Comparison of ENCODE assay signal across 25 cellular contexts in the genomic region with DNA sequence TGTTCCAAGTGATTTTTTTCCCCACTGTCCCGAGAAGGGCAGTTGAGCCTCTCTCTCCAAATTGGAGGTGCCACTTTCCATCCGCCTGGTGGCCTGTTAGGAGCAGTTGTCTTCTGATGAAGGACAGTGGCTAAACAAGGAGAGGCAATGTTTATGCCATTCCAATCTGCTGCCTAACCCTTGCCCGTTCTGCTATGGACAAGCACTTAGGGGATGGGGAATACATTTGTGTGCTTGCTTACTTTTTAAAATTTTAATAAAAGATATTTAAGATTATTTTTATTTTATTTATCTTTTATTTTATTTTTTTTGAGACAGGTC. TPM values are rescaled to one million over a fixed set of nuclear protein-coding genes. Genes with fewer than 3 reads are reported as not detected.
DNase-seq lines count a peak whose midpoint lies in the region; ATAC-seq, FAIRE-seq and TF ChIP-seq lines count a peak whose summit lies in the region.
"Had no signal": no experiment of that assay in that cellular context is flagged by ENCODE, and none has a peak within 500 bp of the region (broad histone marks: within the 10 kb centered on the region; RNA-seq: fewer than 3 reads in every experiment).

No MANE protein-coding gene starts in this region.

- peaks cover 2% of the 10 kb centered on the region for H3K36me3 Mint-ChIP-seq in chondrocyte (ENCODE audit: low read depth)

- H3K4me2 ChIP-seq in K562 (ENCODE audit: insufficient read depth, low read length): no peak overlapping the region
- H3K4me2 ChIP-seq: BLaER1 treated with 17β-estradiol and CSF1 and Interleukin-3, amounts not matched to agents 10 nM and 100 nM; KMS-11 had no signal

- POLR2A ChIA-PET in K562 (lab: Yijun Ruan, JAX): interaction anchor here (0.5 kb wide), 1 partner anchor 363 kb away, joined by 4 read pairs; no protein-coding TSS in a partner anchor

- H3K27ac Mint-ChIP-seq in chondrocyte (ENCODE audit: unreplicated experiment): no peak overlapping the region

- H3K27me3 ChIP-seq in K562 (ENCODE audit: control insufficient read depth in 2 of 2, insufficient read depth in 2 of 2, low read length in 2 of 2): no peaks in the 10 kb centered on the region
- no peaks in the 10 kb centered on the region for H3K27me3 ChIP-seq in right cardiac atrium (ENCODE audit: control insufficient read depth, insufficient read depth)
- H3K27me3 ChIP-seq in gastrocnemius medialis: no peaks in the 10 kb centered on the region
- H3K27me3 ChIP-seq: BLaER1 treated with 17β-estradiol and CSF1 and Interleukin-3, amounts not matched to agents 10 nM and 100 nM had no signal

- H3K9me3 ChIP-seq in K562 (replicated peaks; ENCODE audit: control insufficient read depth, insufficient read depth, low read depth, low read length) (no peaks in the 10 kb centered on the region), right cardiac atrium (ENCODE audit: control insufficient read depth, low read length) (no peaks in the 10 kb centered on the region), gastrocnemius medialis (no peaks in the 10 kb centered on the region)

- H3K9ac ChIP-seq in K562 (ENCODE audit: insufficient read depth in 1 of 2, low read depth in 2 of 2, low read length in 2 of 2): no peak overlapping the region
- H3K9ac ChIP-seq: BLaER1 treated with 17β-estradiol and CSF1 and Interleukin-3, amounts not matched to agents 10 nM and 100 nM; KMS-11 had no signal

- H4K20me1 ChIP-seq in K562 (replicated peaks; ENCODE audit: control insufficient read depth, insufficient read depth, low read length): peaks cover 10% of the 10 kb centered on the region

- intact Hi-C loops in K562 (cut with micrococcal nuclease) (no loop called here), Right ventricle myocardium superior (cut with DNase I) (no loop called here), right cardiac atrium (cut with DNase I) (no loop called here), gastrocnemius medialis (cut with DNase I; ENCODE audit: low total_unique reads) (no loop called here)

- H2AFZ ChIP-seq in K562 (ENCODE audit: low read depth, low read length): no peak overlapping the region

- in situ Hi-C loops in K562 (cut with MboI) (no loop called here), gastrocnemius medialis (cut with MboI; ENCODE audit: low sequenced_read_pairs in 4 of 4) (no loop called here)

- H3K36me3 ChIP-seq in K562 (ENCODE audit: control insufficient read depth, insufficient read depth, low read length) (no peaks in the 10 kb centered on the region), gastrocnemius medialis (no peaks in the 10 kb centered on the region)

- DNase-seq in K562 (ENCODE audit: extremely low read depth in 1 of 4, low spot score in 3 of 4) (no peak), Right ventricle myocardium superior (no peak), right cardiac atrium (no peak), gastrocnemius medialis (no peak), chondrocyte (ENCODE audit: low spot score) (no peak)
- DNase-seq: ACHN; Calu3; CD8-positive, alpha-beta memory T cell; DMS153; NCI-H1092 treated with DMSO at 0.1 percent for 48 hours; NCI-H1436 treated with DMSO at 0.1 percent for 48 hours; NCI-H1930; NCI-H226; NCI-H510A treated with DMSO at 0.1 percent for 48 hours; NCI-H748 treated with DMSO at 0.1 percent for 48 hours had no signal

- H3K4me3 ChIP-seq in K562: no peak overlapping the region
- H3K4me3 ChIP-seq in right cardiac atrium (ENCODE audit: low read length): no peak overlapping the region
- peak overlapping the region in 1 of 4 donors; percentile 6 for H3K4me3 ChIP-seq in gastrocnemius medialis
- H3K4me3 ChIP-seq: BLaER1 treated with 17β-estradiol and CSF1 and Interleukin-3, amounts not matched to agents 10 nM and 100 nM had no signal

- H3K9me1 ChIP-seq in K562 (ENCODE audit: control insufficient read depth, insufficient read depth, low read length): no peaks in the 10 kb centered on the region

- H3K27me3 Mint-ChIP-seq in chondrocyte (ENCODE audit: low read depth): no peaks in the 10 kb centered on the region

- TF ChIP-seq EP300 in K562 (IDR thresholded peaks at IDR 0.05; ENCODE audit: low read length): no peak

- no peak for TF ChIP-seq CTCF in K562 (IDR thresholded peaks at IDR 0.05 in 2 of 3, conservative IDR thresholded peaks at IDR 0.05 in 1 of 3; ENCODE audit: insufficient read depth in 2 of 3, low read depth in 1 of 3, low read length in 3 of 3)
- TF ChIP-seq CTCF in gastrocnemius medialis (IDR thresholded peaks at IDR 0.05 in 4 of 5, conservative IDR thresholded peaks at IDR 0.05 in 1 of 5): peak in 1 of 5 experiments; percentile 21
- no peak for TF ChIP-seq CTCF in chondrocyte (IDR thresholded peaks at IDR 0.05)

- no peak for TF ChIP-seq RAD21 in K562 (CRISPR knock-in tag; conservative IDR thresholded peaks at IDR 0.05 in 1 of 2, IDR thresholded peaks at IDR 0.05 in 1 of 2)

- no peak overlapping the region for H3K4me3 Mint-ChIP-seq in chondrocyte (ENCODE audit: unreplicated experiment)
- H3K4me3 Mint-ChIP-seq: CD8-positive, alpha-beta memory T cell had no signal

- H3K27ac ChIP-seq in K562 (ENCODE audit: extremely low read depth, low read depth, low read length) (no peak overlapping the region), right cardiac atrium (ENCODE audit: low read length) (peak overlapping the region; percentile 12), gastrocnemius medialis (peak overlapping the region; percentile 98 to 99 (median 99))
- H3K27ac ChIP-seq: BLaER1 treated with 17β-estradiol and CSF1 and Interleukin-3, amounts not matched to agents 10 nM and 100 nM; KMS-11; RWPE1 had no signal

- peaks cover 12% of the 10 kb centered on the region; the same call in 2 of the 3 replicates for H3K79me2 ChIP-seq in K562 (ENCODE audit: control insufficient read depth, insufficient read depth, low read length)

- WGBS in K562 (ENCODE audit: insufficient coverage, low coverage, missing lambda C conversion rate): 71% methylated on average over 3 of the region's 3 CpGs
- 72% methylated on average over 3 of the region's 3 CpGs for WGBS in right cardiac atrium

- FAIRE-seq in K562 (lab: Jason Lieb, UNC): no peak
- FAIRE-seq: GM12891, GM18507, H1, HTR-8/SVneo had no signal

- H3K4me1 ChIP-seq in K562 (replicated peaks in 1 of 2; ENCODE audit: control insufficient read depth in 2 of 2, insufficient read depth in 2 of 2, low read length in 2 of 2) (no peaks in the 10 kb centered on the region), right cardiac atrium (ENCODE audit: control insufficient read depth, insufficient read depth, low read length) (peaks cover 3% of the 10 kb centered on the region), gastrocnemius medialis (peaks cover 51 to 61% of the 10 kb centered on the region in 2 donors)

- peaks cover 18% of the 10 kb centered on the region for H3K4me1 Mint-ChIP-seq in chondrocyte (ENCODE audit: low read depth)

- H3K9me3 Mint-ChIP-seq in chondrocyte (ENCODE audit: low read depth): peaks cover 5% of the 10 kb centered on the region

- peak; percentile 12; the same call in 1 of the 3 replicates for ATAC-seq in K562
- ATAC-seq in Right ventricle myocardium superior (ENCODE audit: poor library complexity): peak; percentile 56
- peak in 1 of 2 donors; percentile 20 for ATAC-seq in right cardiac atrium
- ATAC-seq in gastrocnemius medialis: peak; percentile 28 to 50
- no peak for ATAC-seq in GM21423 (IDR thresholded peaks at IDR 0.05; ENCODE audit: unreplicated experiment)
- ATAC-seq in GM18498 (IDR thresholded peaks at IDR 0.05; ENCODE audit: unreplicated experiment): no peak
- ATAC-seq: HCT116 had no signal

- CTCF ChIA-PET in K562 (lab: Yijun Ruan, JAX; ENCODE audit: low intra/inter-chr PET ratio): no interaction called here

- TF ChIP-seq POLR2A in K562 (conservative IDR thresholded peaks at IDR 0.05) (no peak), gastrocnemius medialis (IDR thresholded peaks at IDR 0.05) (no peak)

- BruUV-seq in K562 (replicated peaks; lab: Mats Ljungman, UMichigan): no TSS peak

TF ChIP-seq in K562, 482 proteins besides CTCF, POLR2A, EP300 and RAD21 (continues in another document):
- no peak for TF ChIP-seq ZBTB43 (CRISPR knock-in tag; IDR thresholded peaks at IDR 0.05)
- TF ChIP-seq TFAM (CRISPR knock-in tag; conservative IDR thresholded peaks at IDR 0.05): no peak
- no peak for TF ChIP-seq ZNF23 (CRISPR knock-in tag; IDR thresholded peaks at IDR 0.05)
- no peak for TF ChIP-seq E2F3 (CRISPR knock-in tag; IDR thresholded peaks at IDR 0.05)
- TF ChIP-seq TCFL5 (CRISPR knock-in tag; conservative IDR thresholded peaks at IDR 0.05): no peak
- no peak for TF ChIP-seq ILF3 (IDR thresholded peaks at IDR 0.05; ENCODE audit: borderline replicate concordance)

RNA-seq across cellular contexts. Expression of gene COQ8A, which starts 12.0 kb away (rescaled TPM):
- 36.8 and 53.6 TPM in 2 replicates for total RNA-seq in K562 (2011; cell fraction: chromatin; rRNA removed; ENCODE audit: low replicate concordance)
- total RNA-seq in K562 (2011; cell fraction: nucleolus; rRNA removed): 34.5 and 34.7 TPM in 2 replicates
- total RNA-seq in K562 (2011; cell fraction: nucleoplasm; rRNA removed): 35.6 and 48.2 TPM in 2 replicates
- total RNA-seq in K562 (2014; rRNA removed) (40.1 and 45.0 TPM in 2 replicates), K562 (2014; rRNA removed; fragmentation: Illumina TruSeq; extraction: Trizol) (18.4 and 18.6 TPM in 2 replicates), K562 (2015; rRNA removed; fragmentation: Illumina TruSeq; extraction: Trizol) (20.5 and 20.7 TPM in 2 replicates), K562 (2021) (44.3 and 54.3 TPM in 2 replicates), Right ventricle myocardium superior (393 TPM), right cardiac atrium (100 to 1,000 TPM; 130 to 238 (median 203) TPM), gastrocnemius medialis (1,000 to 10,000 TPM in 3 of 4 donors, 100 to 1,000 TPM in 1; 950 to 2,403 (median 1,384) TPM), chondrocyte (6.6 to 10.2 TPM (median 7.4 TPM) in 3 replicates)
- polyA plus RNA-seq in K562 (2011; rRNA removed) (38.4 and 40.1 TPM in 2 replicates), K562 (2014; fragmentation: Illumina TruSeq; extraction: Trizol) (32.4 and 42.5 TPM in 2 replicates), K562 (2014; fragmentation: Nextera tagmentation; extraction: Ambion mirVana) (1 to 10 TPM; 2.6 to 4.1 TPM), K562 (2014; rRNA removed) (38.0 and 45.7 TPM in 2 replicates), right cardiac atrium (198 TPM)
- 36.3 and 44.9 TPM in 2 replicates for polyA plus RNA-seq in K562 (2011; cell fraction: cytosol; rRNA removed)
- polyA plus RNA-seq in K562 (2011; cell fraction: nucleus; rRNA removed): 78.8 and 89.1 TPM in 2 replicates
- 27.1 and 42.6 TPM in 2 replicates for polyA plus RNA-seq in K562 (2012)
- polyA minus RNA-seq in K562 (2011; rRNA and poly(A)+ RNA removed): 18.9 and 22.0 TPM in 2 replicates
- polyA minus RNA-seq in K562 (2011; cell fraction: cytosol; rRNA and poly(A)+ RNA removed): 18.2 and 22.0 TPM in 2 replicates
- polyA minus RNA-seq in K562 (2011; cell fraction: nucleus; rRNA and poly(A)+ RNA removed): 18.6 and 21.1 TPM in 2 replicates

Comparison
In these comparisons a context has a peak if more than half of its experiments do, and no peak if none do; other contexts are left out.
1. ATAC-seq: peak in K562 (single experiment), Right ventricle myocardium superior (single experiment) and gastrocnemius medialis (2 of 2); none in GM21423 (single experiment) and GM18498 (single experiment).